Comparison of ENCODE assay signal across 8 cellular contexts in genomic region chr17:38257013-38257621, GRCh38. TPM values are rescaled to one million over a fixed set of nuclear protein-coding genes. Genes with fewer than 3 reads are reported as not detected.
DNase-seq lines count a peak whose midpoint lies in the region; ATAC-seq and TF ChIP-seq lines count a peak whose summit lies in the region.
"Not testable (repeated sequence)": the region's sequence is repeated elsewhere in the genome, so short reads cannot be mapped to it uniquely, and the experiment has no call there.

No MANE protein-coding gene starts in this region.

- H3K27ac ChIP-seq in HUES6 (ENCODE audit: low read depth, low read length); OCI-LY3 (ENCODE audit: low read length): not testable (repeated sequence)

- not testable (repeated sequence) for TF ChIP-seq CTCF in OCI-LY3 (IDR thresholded peaks at IDR 0.05; ENCODE audit: low read depth, low read length)

- H3K9ac ChIP-seq in HUES6 (ENCODE audit: low read length): not testable (repeated sequence)
- H3K9ac ChIP-seq in OCI-LY3 (ENCODE audit: low read length): peak overlapping the region; percentile 59

- H3K9me3 ChIP-seq in HUES6 (ENCODE audit: control insufficient read depth, insufficient read depth, low read depth, low read length); OCI-LY3 (ENCODE audit: insufficient read depth, low read length): not testable (repeated sequence)

- H3K79me2 ChIP-seq in OCI-LY3 (ENCODE audit: low read length): peaks cover 32% of the 10 kb centered on the region

- not testable (repeated sequence) for H4K20me1 ChIP-seq in OCI-LY3 (ENCODE audit: insufficient read depth, low read length)

- H3K27me3 ChIP-seq in HUES6 (ENCODE audit: control insufficient read depth, insufficient read depth, low read length); OCI-LY3 (ENCODE audit: low read depth, low read length): not testable (repeated sequence)

- peak; percentile 85 for DNase-seq in Caki2 (ENCODE audit: low read depth)
- DNase-seq in activated T-cell treated with anti-CD3 and anti-CD28 coated beads for 1 hour (ENCODE audit: low read depth): peak; percentile 67
- DNase-seq in epidermal melanocyte (ENCODE audit: insufficient read length, low spot score): peak; percentile 80
- DNase-seq in midbrain (lab: John Stamatoyannopoulos, UW): peak; percentile 64
- DNase-seq in stimulated activated CD8-positive, alpha-beta memory T cell treated with anti-CD3 and anti-CD28 coated beads, Interleukin-15, amount 100 ng/mL, for 4 hours (ENCODE audit: low read depth in 2 of 2): peak; percentile 82 to 83

- in situ Hi-C loops in Caki2 (cut with HindIII; ENCODE audit: low pct_unique_long_range_greater_than_20kb, low sequenced_read_pairs): not testable (repeated sequence)

- not testable (repeated sequence) for H3K4me1 ChIP-seq in HUES6 (ENCODE audit: control insufficient read depth, insufficient read depth, low read length); OCI-LY3 (ENCODE audit: low read length)

- ATAC-seq in GM21515 (IDR thresholded peaks at IDR 0.05; ENCODE audit: unreplicated experiment): peak; percentile 81

- peak overlapping the region; percentile 49 for H3K4me3 ChIP-seq in HUES6 (ENCODE audit: low read depth, low read length)
- peak overlapping the region; percentile 73 for H3K4me3 ChIP-seq in OCI-LY3 (ENCODE audit: low read length)

- not testable (repeated sequence) for H2AFZ ChIP-seq in OCI-LY3 (ENCODE audit: low read depth, low read length)

- peak overlapping the region; percentile 58 for H3K4me2 ChIP-seq in OCI-LY3 (ENCODE audit: low read length)

- not testable (repeated sequence) for H3K36me3 ChIP-seq in HUES6 (ENCODE audit: control insufficient read depth, insufficient read depth, low read length); OCI-LY3 (replicated peaks; ENCODE audit: low read depth, low read length)

RNA-seq across cellular contexts. Expression of gene MRPL45, which starts 39.9 kb away (rescaled TPM):
- total RNA-seq in Caki2 (2014; rRNA removed; shearing (Covaris generic); ENCODE audit: low replicate concordance): 61.5 and 90.7 TPM in 2 replicates
